Comparison of ENCODE assay signal across 1 cellular context in genomic region chr1:154419620-154420020, GRCh38.
TF ChIP-seq lines count a peak whose summit lies in the region.

No MANE protein-coding gene starts in this region.

TF ChIP-seq in HCT116, 20 proteins besides CTCF, POLR2A, EP300 and RAD21 (continued from another document):
- TF ChIP-seq, protein P1, sequence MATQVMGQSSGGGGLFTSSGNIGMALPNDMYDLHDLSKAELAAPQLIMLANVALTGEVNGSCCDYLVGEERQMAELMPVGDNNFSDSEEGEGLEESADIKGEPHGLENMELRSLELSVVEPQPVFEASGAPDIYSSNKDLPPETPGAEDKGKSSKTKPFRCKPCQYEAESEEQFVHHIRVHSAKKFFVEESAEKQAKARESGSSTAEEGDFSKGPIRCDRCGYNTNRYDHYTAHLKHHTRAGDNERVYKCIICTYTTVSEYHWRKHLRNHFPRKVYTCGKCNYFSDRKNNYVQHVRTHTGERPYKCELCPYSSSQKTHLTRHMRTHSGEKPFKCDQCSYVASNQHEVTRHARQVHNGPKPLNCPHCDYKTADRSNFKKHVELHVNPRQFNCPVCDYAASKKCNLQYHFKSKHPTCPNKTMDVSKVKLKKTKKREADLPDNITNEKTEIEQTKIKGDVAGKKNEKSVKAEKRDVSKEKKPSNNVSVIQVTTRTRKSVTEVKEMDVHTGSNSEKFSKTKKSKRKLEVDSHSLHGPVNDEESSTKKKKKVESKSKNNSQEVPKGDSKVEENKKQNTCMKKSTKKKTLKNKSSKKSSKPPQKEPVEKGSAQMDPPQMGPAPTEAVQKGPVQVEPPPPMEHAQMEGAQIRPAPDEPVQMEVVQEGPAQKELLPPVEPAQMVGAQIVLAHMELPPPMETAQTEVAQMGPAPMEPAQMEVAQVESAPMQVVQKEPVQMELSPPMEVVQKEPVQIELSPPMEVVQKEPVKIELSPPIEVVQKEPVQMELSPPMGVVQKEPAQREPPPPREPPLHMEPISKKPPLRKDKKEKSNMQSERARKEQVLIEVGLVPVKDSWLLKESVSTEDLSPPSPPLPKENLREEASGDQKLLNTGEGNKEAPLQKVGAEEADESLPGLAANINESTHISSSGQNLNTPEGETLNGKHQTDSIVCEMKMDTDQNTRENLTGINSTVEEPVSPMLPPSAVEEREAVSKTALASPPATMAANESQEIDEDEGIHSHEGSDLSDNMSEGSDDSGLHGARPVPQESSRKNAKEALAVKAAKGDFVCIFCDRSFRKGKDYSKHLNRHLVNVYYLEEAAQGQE (IDR thresholded peaks at IDR 0.05; ENCODE audit: low read depth), result no peak
- TF ChIP-seq ZFX (IDR thresholded peaks at IDR 0.05), result no peak
